In genomic region chr1:161166669-161167548, GRCh38 we compare ENCODE assay signal across 8 cellular contexts. TPM values are rescaled to one million over a fixed set of nuclear protein-coding genes. Genes with fewer than 3 reads are reported as not detected.
A peak's percentile ranks its signal among the peaks of the same experiment; 100 is the strongest.
DNase-seq lines count a peak whose midpoint lies in the region; ATAC-seq, FAIRE-seq and TF ChIP-seq lines count a peak whose summit lies in the region.

No MANE protein-coding gene starts in this region.

- H3K4me1 Mint-ChIP-seq in CD8-positive, alpha-beta memory T cell, result peaks cover 41 to 67% (median 58%) of the 10 kb centered on the region in 3 donors
- peaks cover 14 to 22% of the 10 kb centered on the region in 2 experiments for H3K4me1 Mint-ChIP-seq in H9
- peaks cover 15% of the 10 kb centered on the region for H3K4me1 Mint-ChIP-seq in endodermal cell
- peaks cover 33 to 69% (median 58%) of the 10 kb centered on the region in 7 donors for H3K4me1 Mint-ChIP-seq in naive thymus-derived CD4-positive, alpha-beta T cell

- H3K79me2 ChIP-seq in H9 (ENCODE audit: insufficient read depth, low read length), result no peaks in the 10 kb centered on the region

- no peaks in the 10 kb centered on the region for H3K27me3 Mint-ChIP-seq in CD8-positive, alpha-beta memory T cell
- no peaks in the 10 kb centered on the region; the same call in 1 of the 2 replicates for H3K27me3 Mint-ChIP-seq in H9 (ENCODE audit: low read depth)
- H3K27me3 Mint-ChIP-seq in endodermal cell (ENCODE audit: insufficient read depth), result no peaks in the 10 kb centered on the region
- H3K27me3 Mint-ChIP-seq in naive thymus-derived CD4-positive, alpha-beta T cell, result no peaks in the 10 kb centered on the region

- POLR2A ChIA-PET in CD8-positive, alpha-beta memory T cell (lab: Charles Lee), result interaction anchor here (0.5 to 2.4 kb wide), 14 partner anchors 9 to 329 kb away, joined by 3 to 23 read pairs (median 5); partner anchors contain the start of genes B4GALT3, FCER1G, NDUFS2 and NIT1
- POLR2A ChIA-PET in naive thymus-derived CD4-positive, alpha-beta T cell (lab: Charles Lee), result interaction anchor here (0.5 to 6.5 kb wide), 19 partner anchors 9 to 560 kb away, joined by 3 to 81 read pairs (median 6); partner anchors contain the start of genes ARHGAP30, B4GALT3, NDUFS2 and SDHC

- peak overlapping the region; percentile 96 to 100 (median 99) for H3K27ac Mint-ChIP-seq in CD8-positive, alpha-beta memory T cell
- H3K27ac Mint-ChIP-seq in H9, result peak overlapping the region; percentile 59 to 98 (median 97); a peak in 6 of 7 replicates
- peak overlapping the region; percentile 95 for H3K27ac Mint-ChIP-seq in endodermal cell
- H3K27ac Mint-ChIP-seq in naive thymus-derived CD4-positive, alpha-beta T cell, result peak overlapping the region; percentile 93 to 99 (median 99)

- no peak overlapping the region for H4K5ac ChIP-seq in H9 (ENCODE audit: insufficient read length, low read depth, low read length)

- no peak for ATAC-seq in naive thymus-derived CD4-positive, alpha-beta T cell

- H2BK12ac ChIP-seq in H9 (ENCODE audit: insufficient read length, low read depth, low read length), result no peak overlapping the region

- H2BK15ac ChIP-seq in H9 (ENCODE audit: low read depth, low read length), result no peak overlapping the region

- no peaks in the 10 kb centered on the region for H3K27me3 ChIP-seq in CD8-positive, alpha-beta memory T cell (ENCODE audit: insufficient read depth, low read length, poor library complexity, severe bottlenecking)
- H3K27me3 ChIP-seq in H9 (ENCODE audit: insufficient read depth, low read length) (no peaks in the 10 kb centered on the region), endodermal cell (ENCODE audit: control insufficient read depth, insufficient read depth, low read length, poor library complexity, severe bottlenecking) (no peaks in the 10 kb centered on the region)
- no peaks in the 10 kb centered on the region for H3K27me3 ChIP-seq in naive thymus-derived CD4-positive, alpha-beta T cell (ENCODE audit: control insufficient read depth in 2 of 2, insufficient read depth in 2 of 2, low read length in 2 of 2)

- no CpG with 5 or more reads among the region's 33 CpGs for WGBS in H9 (ENCODE audit: extremely low coverage, insufficient read length, low lambda C conversion rate)
- 0 to 10% methylated on average over 3 to 33 of the region's 33 CpGs for WGBS in endodermal cell (ENCODE audit: insufficient coverage in 1 of 2, insufficient read length in 1 of 2), 2 experiments

- TF ChIP-seq CTCF in H9 (conservative IDR thresholded peaks at IDR 0.05), result no peak
- peak; percentile 20 for TF ChIP-seq CTCF in endodermal cell (conservative IDR thresholded peaks at IDR 0.05)

- H3K18ac ChIP-seq in H9 (ENCODE audit: insufficient read length, low read depth, low read length), result no peak overlapping the region

- DNase-seq in CD8-positive, alpha-beta memory T cell, result peak in 1 of 5 donors; percentile 51
- DNase-seq in H9 (peak; percentile 52), RPMI8226 (peak; percentile 48), endodermal cell (peak; percentile 78), COLO829 (ENCODE audit: low spot score) (no peak), HTR-8/SVneo (ENCODE audit: insufficient read length, low spot score) (no peak)
- peak in 1 of 9 donors; percentile 34 for DNase-seq in naive thymus-derived CD4-positive, alpha-beta T cell
- DNase-seq in stimulated activated CD8-positive, alpha-beta memory T cell treated with anti-CD3 and anti-CD28 coated beads, Interleukin-4, amount 100 ng/mL, for 48 hours, result no peak

- H2AFZ ChIP-seq in H9 (ENCODE audit: low read length), result no peak overlapping the region

- CTCF ChIA-PET in CD8-positive, alpha-beta memory T cell (lab: Charles Lee), result interaction anchor here (0.7 to 4.9 kb wide), 20 partner anchors 10 to 215 kb away, joined by 3 to 49 read pairs (median 6); partner anchors contain the start of genes APOA2, B4GALT3, DEDD and NDUFS2
- CTCF ChIA-PET in naive thymus-derived CD4-positive, alpha-beta T cell (lab: Charles Lee), result interaction anchor here (0.7 to 3.2 kb wide), 17 partner anchors 9 to 213 kb away, joined by 3 to 32 read pairs (median 4); partner anchors contain the start of genes ADAMTS4, APOA2, B4GALT3 and NDUFS2

- peaks cover 31% of the 10 kb centered on the region for H3K36me3 ChIP-seq in CD8-positive, alpha-beta memory T cell (ENCODE audit: insufficient read depth, low read length)
- H3K36me3 ChIP-seq in endodermal cell (ENCODE audit: control insufficient read depth, insufficient read depth, low read length), result peaks cover 55% of the 10 kb centered on the region
- H3K36me3 ChIP-seq in naive thymus-derived CD4-positive, alpha-beta T cell (ENCODE audit: control insufficient read depth in 2 of 3, insufficient read depth in 3 of 3, low read length in 3 of 3), result peaks cover 0 to 58% (median 21%) of the 10 kb centered on the region in 3 experiments

- peaks cover 0 to 75% (median 21%) of the 10 kb centered on the region in 3 donors for H3K36me3 Mint-ChIP-seq in CD8-positive, alpha-beta memory T cell
- H3K36me3 Mint-ChIP-seq in H9 (ENCODE audit: insufficient read depth in 1 of 3, low read depth in 3 of 3), result peaks cover 25 to 62% (median 59%) of the 10 kb centered on the region in 3 experiments; a peak in 6 of 7 replicates
- H3K36me3 Mint-ChIP-seq in endodermal cell (ENCODE audit: low read depth), result peaks cover 31% of the 10 kb centered on the region
- H3K36me3 Mint-ChIP-seq in naive thymus-derived CD4-positive, alpha-beta T cell, result peaks cover 5 to 24% (median 14%) of the 10 kb centered on the region in 5 donors

- no peak overlapping the region for H2AK5ac ChIP-seq in H9 (ENCODE audit: insufficient read length, low read length)

- H3K9ac ChIP-seq in H9 (ENCODE audit: extremely low read depth, insufficient read length, low read length) (peak overlapping the region; percentile 64), endodermal cell (ENCODE audit: extremely low read depth, low read length, poor library complexity, severe bottlenecking) (peak overlapping the region; percentile 69)

- no peak overlapping the region for H3K23ac ChIP-seq in H9 (ENCODE audit: insufficient read length, low read depth, low read length)

- no peak overlapping the region for H4K91ac ChIP-seq in H9 (ENCODE audit: insufficient read length, low read depth, low read length)

- peaks cover 11% of the 10 kb centered on the region for H3K23me2 ChIP-seq in H9 (ENCODE audit: insufficient read length, low read depth, low read length, poor library complexity, severe bottlenecking)

- peak overlapping the region; percentile 70 for H3K4me2 ChIP-seq in H9 (ENCODE audit: insufficient read depth, insufficient read length, low read length)

- no peak overlapping the region for H2BK5ac ChIP-seq in H9 (ENCODE audit: insufficient read length, low read length)

- no peak overlapping the region for H3T11ph ChIP-seq in H9 (ENCODE audit: low read length)

- intact Hi-C loops in naive thymus-derived CD4-positive, alpha-beta T cell (cut with micrococcal nuclease), result loop anchor here (1.0 to 5.0 kb wide), 14 partner anchors 10 to 220 kb away; partner anchors contain the start of genes B4GALT3 (in 2 of the 2), DEDD (in 2 of the 2), NDUFS2 (in 2 of the 2) and UFC1 (in 2 of the 2)

- peak overlapping the region; percentile 81 for H3K4me3 ChIP-seq in CD8-positive, alpha-beta memory T cell (ENCODE audit: low read length)
- H3K4me3 ChIP-seq in endodermal cell (ENCODE audit: low read length), result peak overlapping the region; percentile 94
- H3K4me3 ChIP-seq in naive thymus-derived CD4-positive, alpha-beta T cell (ENCODE audit: low read length), result peak overlapping the region; percentile 93

- no peaks in the 10 kb centered on the region for H3K9me3 ChIP-seq in CD8-positive, alpha-beta memory T cell (ENCODE audit: low read length)
- no peaks in the 10 kb centered on the region for H3K9me3 ChIP-seq in H9 (ENCODE audit: control insufficient read depth, low read depth, low read length)
- no peaks in the 10 kb centered on the region for H3K9me3 ChIP-seq in endodermal cell (ENCODE audit: control insufficient read depth, low read length)
- no peaks in the 10 kb centered on the region for H3K9me3 ChIP-seq in naive thymus-derived CD4-positive, alpha-beta T cell (ENCODE audit: control insufficient read depth in 2 of 3, low read length in 3 of 3)

- no peak overlapping the region for H2BK20ac ChIP-seq in H9 (ENCODE audit: low read depth, low read length, poor library complexity, severe bottlenecking)

- H4K8ac ChIP-seq in H9 (replicated peaks; ENCODE audit: insufficient read length, low read depth, low read length), result no peak overlapping the region

- no peak overlapping the region for H2BK120ac ChIP-seq in H9 (ENCODE audit: low read depth, low read length, poor library complexity, severe bottlenecking)

- peak overlapping the region; percentile 87 to 96 (median 93) for H3K4me3 Mint-ChIP-seq in CD8-positive, alpha-beta memory T cell
- H3K4me3 Mint-ChIP-seq in H9 (peak overlapping the region; percentile 90), endodermal cell (peak overlapping the region; percentile 85)
- peak overlapping the region; percentile 86 to 98 (median 94) for H3K4me3 Mint-ChIP-seq in naive thymus-derived CD4-positive, alpha-beta T cell

- H3K4ac ChIP-seq in H9 (ENCODE audit: low read depth, low read length), result no peak overlapping the region

- H3K56ac ChIP-seq in H9 (ENCODE audit: insufficient read length, low read depth, low read length), result no peak overlapping the region

- no peak for FAIRE-seq in HTR-8/SVneo (lab: Jason Lieb, UNC)

- no peaks in the 10 kb centered on the region for H3K9me3 Mint-ChIP-seq in CD8-positive, alpha-beta memory T cell
- H3K9me3 Mint-ChIP-seq in H9 (no peaks in the 10 kb centered on the region), endodermal cell (no peaks in the 10 kb centered on the region)
- H3K9me3 Mint-ChIP-seq in naive thymus-derived CD4-positive, alpha-beta T cell, result no peaks in the 10 kb centered on the region

- no peaks in the 10 kb centered on the region for H4K20me1 ChIP-seq in H9 (ENCODE audit: control insufficient read depth, insufficient read depth, insufficient read length)

- peak overlapping the region; percentile 95 for H3K27ac ChIP-seq in CD8-positive, alpha-beta memory T cell (ENCODE audit: low read depth, low read length)
- H3K27ac ChIP-seq in H9 (ENCODE audit: insufficient read length, low read depth, low read length) (no peak overlapping the region), endodermal cell (ENCODE audit: low read depth, low read length) (no peak overlapping the region)
- peak overlapping the region; percentile 86 for H3K27ac ChIP-seq in naive thymus-derived CD4-positive, alpha-beta T cell (ENCODE audit: low read depth, low read length)

- H3K4me1 ChIP-seq in CD8-positive, alpha-beta memory T cell (ENCODE audit: insufficient read depth, low read length), result peaks cover 18% of the 10 kb centered on the region
- H3K4me1 ChIP-seq in H9 (ENCODE audit: insufficient read depth, low read length) (no peaks in the 10 kb centered on the region), endodermal cell (ENCODE audit: control insufficient read depth, insufficient read depth, low read length) (peaks cover 5% of the 10 kb centered on the region)
- H3K4me1 ChIP-seq in naive thymus-derived CD4-positive, alpha-beta T cell (ENCODE audit: control insufficient read depth in 2 of 2, insufficient read depth in 2 of 2, low read length in 2 of 2), result peaks cover 10 to 13% of the 10 kb centered on the region in 2 donors

- no peaks in the 10 kb centered on the region for H3K79me1 ChIP-seq in H9 (ENCODE audit: insufficient read depth, low read depth, low read length, poor library complexity, severe bottlenecking)

- H3K14ac ChIP-seq in H9 (ENCODE audit: insufficient read depth, low read length), result peak overlapping the region; percentile 32; the same call in 1 of the 2 replicates

RNA-seq across cellular contexts. Expression of gene PPOX, which starts 0.7 kb away (rescaled TPM):
- total RNA-seq in CD8-positive, alpha-beta memory T cell, result 10 to 100 TPM; 24.4 to 31.3 TPM
- 17.6 TPM for polyA plus RNA-seq in CD8-positive, alpha-beta memory T cell
- 33.4 and 39.8 TPM in 2 replicates for total RNA-seq in H9 (2021)
- total RNA-seq in endodermal cell, result 10 to 100 TPM; 46.4 to 47.2 TPM
- polyA plus RNA-seq in endodermal cell (2013, experiment 1 of 2), result 47.2 TPM
- polyA plus RNA-seq in endodermal cell (2013, experiment 2 of 2), result 43.1 TPM
- 10 to 100 TPM; 39.7 to 76.2 (median 43.4) TPM for total RNA-seq in naive thymus-derived CD4-positive, alpha-beta T cell
- polyA plus RNA-seq in naive thymus-derived CD4-positive, alpha-beta T cell, result 10 to 100 TPM; 20.1 to 22.9 TPM

RNA-seq across cellular contexts. Expression of gene USP21, which starts 7.6 kb away (rescaled TPM):
- total RNA-seq in CD8-positive, alpha-beta memory T cell, result 10 to 100 TPM; 26.1 to 27.4 TPM
- 28.3 TPM for polyA plus RNA-seq in CD8-positive, alpha-beta memory T cell
- total RNA-seq in H9 (2021) (17.9 and 18.4 TPM in 2 replicates), endodermal cell (10 to 100 TPM; 26.7 to 39.7 TPM)
- 42.7 TPM for polyA plus RNA-seq in endodermal cell (2013, experiment 1 of 2)
- 36.0 TPM for polyA plus RNA-seq in endodermal cell (2013, experiment 2 of 2)
- 10 to 100 TPM; 36.0 to 66.0 (median 38.6) TPM for total RNA-seq in naive thymus-derived CD4-positive, alpha-beta T cell
- 10 to 100 TPM; 15.2 to 35.0 TPM for polyA plus RNA-seq in naive thymus-derived CD4-positive, alpha-beta T cell

RNA-seq across cellular contexts. Expression of gene B4GALT3, which starts 10.4 kb away (rescaled TPM):
- 10 to 100 TPM; 59.4 to 60.9 TPM for total RNA-seq in CD8-positive, alpha-beta memory T cell
- polyA plus RNA-seq in CD8-positive, alpha-beta memory T cell, result 58.9 TPM
- 31.8 and 33.1 TPM in 2 replicates for total RNA-seq in H9 (2021)
- 10 to 100 TPM; 30.4 to 37.9 TPM for total RNA-seq in endodermal cell
- polyA plus RNA-seq in endodermal cell (2013, experiment 1 of 2), result 46.8 TPM
- polyA plus RNA-seq in endodermal cell (2013, experiment 2 of 2), result 41.5 TPM
- total RNA-seq in naive thymus-derived CD4-positive, alpha-beta T cell, result 10 to 100 TPM; 40.5 to 83.7 (median 54.3) TPM
- polyA plus RNA-seq in naive thymus-derived CD4-positive, alpha-beta T cell, result 10 to 100 TPM; 36.2 to 52.5 TPM

RNA-seq across cellular contexts. Expression of gene UFC1, which starts 13.1 kb away (rescaled TPM):
- 100 to 1,000 TPM; 109 to 118 TPM for total RNA-seq in CD8-positive, alpha-beta memory T cell
- polyA plus RNA-seq in CD8-positive, alpha-beta memory T cell, result 174 TPM
- total RNA-seq in H9 (2021) (93.4 and 93.5 TPM in 2 replicates), endodermal cell (10 to 100 TPM; 89.5 to 97.1 TPM)
- polyA plus RNA-seq in endodermal cell (2013, experiment 1 of 2), result 79.9 TPM
- polyA plus RNA-seq in endodermal cell (2013, experiment 2 of 2), result 84.0 TPM
- 100 to 1,000 TPM in 2 of 5 experiments, 10 to 100 TPM in 3; 83.7 to 116 (median 98.9) TPM for total RNA-seq in naive thymus-derived CD4-positive, alpha-beta T cell
- polyA plus RNA-seq in naive thymus-derived CD4-positive, alpha-beta T cell, result 100 to 1,000 TPM; 129 to 132 TPM

RNA-seq across cellular contexts. Expression of gene ADAMTS4, which starts 31.9 kb away (rescaled TPM):
- under 1 TPM; 0.37 to 0.58 TPM for total RNA-seq in CD8-positive, alpha-beta memory T cell
- 0.17 TPM for polyA plus RNA-seq in CD8-positive, alpha-beta memory T cell
- 7.0 and 9.1 TPM in 2 replicates for total RNA-seq in H9 (2021)
- total RNA-seq in endodermal cell, result 1 to 10 TPM; 4.4 to 9.6 TPM
- 5.7 TPM for polyA plus RNA-seq in endodermal cell (2013, experiment 1 of 2)
- 4.6 TPM for polyA plus RNA-seq in endodermal cell (2013, experiment 2 of 2)
- total RNA-seq in naive thymus-derived CD4-positive, alpha-beta T cell, result 1 to 10 TPM in 4 of 5 experiments, under 1 TPM in 1; 0.70 to 3.3 (median 1.6) TPM
- under 1 TPM; 0.21 to 0.38 TPM for polyA plus RNA-seq in naive thymus-derived CD4-positive, alpha-beta T cell

Comparison
In these comparisons a context has a peak if more than half of its experiments do, and no peak if none do; other contexts are left out.
1. DNase-seq: peak in H9 (single experiment), RPMI8226 (single experiment) and endodermal cell (single experiment); none in COLO829 (single experiment), HTR-8/SVneo (single experiment) and stimulated activated CD8-positive, alpha-beta memory T cell treated with anti-CD3 and anti-CD28 coated beads, Interleukin-4, amount 100 ng/mL, for 48 hours (single experiment).
2. H3K27ac ChIP-seq: peak in CD8-positive, alpha-beta memory T cell (single experiment) and naive thymus-derived CD4-positive, alpha-beta T cell (single experiment); none in H9 (single experiment) and endodermal cell (single experiment).
3. Peak in every context shown above with its lines, with median percentiles within 50 percentile points of each other: H3K4me3 ChIP-seq, H3K27ac Mint-ChIP-seq and H3K4me3 Mint-ChIP-seq.